Comparison of ENCODE assay signal across 18 cellular contexts in the genomic region with DNA sequence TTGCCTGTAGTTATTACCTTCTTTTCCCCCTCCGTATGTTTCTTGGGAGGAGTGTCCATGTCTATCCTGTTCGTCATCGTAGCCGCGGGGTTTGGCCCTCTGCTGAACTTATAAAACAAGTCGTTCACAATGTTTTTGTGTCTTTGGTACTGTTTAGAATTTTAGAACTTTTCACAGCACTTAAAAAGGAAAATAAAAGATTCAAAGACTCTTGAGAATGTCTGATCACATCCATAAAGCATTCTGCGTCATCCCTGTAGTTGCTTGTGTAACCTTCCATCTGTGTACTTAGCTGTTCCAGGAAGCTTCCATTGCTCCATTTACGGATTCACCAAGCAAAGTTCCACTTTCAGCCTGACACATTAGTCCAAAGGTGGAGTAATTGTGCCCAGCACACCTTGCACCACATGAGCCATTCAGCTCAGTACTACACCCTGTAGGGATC.
DNase-seq lines count a peak whose midpoint lies in the region; TF ChIP-seq lines count a peak whose summit lies in the region.
"Had no signal": no experiment of that assay in that cellular context is flagged by ENCODE, and none has a peak within 500 bp of the region (broad histone marks: within the 10 kb centered on the region; RNA-seq: fewer than 3 reads in every experiment).

No MANE protein-coding gene starts in this region.

- H3K36me3 Mint-ChIP-seq in activated naive CD8-positive, alpha-beta T cell treated with anti-CD3 and anti-CD28 coated beads for 36 hours: no peaks in the 10 kb centered on the region

- H3K9ac ChIP-seq in trophoblast cell (ENCODE audit: low read length): no peak overlapping the region

- no peak overlapping the region for H3K23ac ChIP-seq in trophoblast cell (ENCODE audit: low read length)

- H3K9me3 Mint-ChIP-seq in activated naive CD8-positive, alpha-beta T cell treated with anti-CD3 and anti-CD28 coated beads for 36 hours: no peaks in the 10 kb centered on the region
- H3K9me3 Mint-ChIP-seq: H9 had no signal

- no peak overlapping the region for H2AK5ac ChIP-seq in trophoblast cell (ENCODE audit: low read length)

- H3K4me1 Mint-ChIP-seq in activated naive CD8-positive, alpha-beta T cell treated with anti-CD3 and anti-CD28 coated beads for 36 hours: no peaks in the 10 kb centered on the region
- H3K4me1 Mint-ChIP-seq: H9 had no signal

- no peak overlapping the region for H3K4me2 ChIP-seq in hepatocyte
- H3K4me2 ChIP-seq in trophoblast cell (ENCODE audit: low read length): no peak overlapping the region
- H3K4me2 ChIP-seq: PC-9 had no signal

- TF ChIP-seq CTCF in hepatocyte (IDR thresholded peaks at IDR 0.05; ENCODE audit: poor library complexity): no peak

- H3K27me3 ChIP-seq in hepatocyte (no peaks in the 10 kb centered on the region), trophoblast cell (ENCODE audit: insufficient read depth, low read length) (no peaks in the 10 kb centered on the region)
- H3K27me3 ChIP-seq: MG63, SJSA1 had no signal

- no peak overlapping the region for H2BK5ac ChIP-seq in trophoblast cell (ENCODE audit: low read depth, low read length, poor library complexity)

- 94% methylated on average over 8 of the region's 8 CpGs for WGBS in hepatocyte (ENCODE audit: low lambda C conversion rate, missing lambda C conversion rate)
- no CpG with 5 or more reads among the region's 8 CpGs for WGBS in trophoblast cell (ENCODE audit: extremely low coverage, insufficient coverage, insufficient read length)

- H3K4me1 ChIP-seq in hepatocyte (ENCODE audit: insufficient read depth) (no peaks in the 10 kb centered on the region), trophoblast cell (ENCODE audit: control insufficient read depth in 1 of 2, insufficient read depth in 2 of 2, low read length in 2 of 2) (no peaks in the 10 kb centered on the region)
- H3K4me1 ChIP-seq: SJSA1 had no signal

- no peak overlapping the region for H4K12ac ChIP-seq in trophoblast cell (ENCODE audit: low read depth, low read length)

- H4K91ac ChIP-seq in trophoblast cell (ENCODE audit: low read depth, low read length): no peak overlapping the region

- peaks cover 14% of the 10 kb centered on the region for H3K27me3 Mint-ChIP-seq in activated naive CD8-positive, alpha-beta T cell treated with anti-CD3 and anti-CD28 coated beads for 36 hours

- H3K27ac ChIP-seq in hepatocyte (no peak overlapping the region), trophoblast cell (ENCODE audit: low read depth, low read length) (no peak overlapping the region)
- H3K27ac ChIP-seq: PC-9, SJSA1 had no signal

- H4K20me1 ChIP-seq in hepatocyte (ENCODE audit: insufficient read depth, poor library complexity, severe bottlenecking): no peaks in the 10 kb centered on the region

- no peaks in the 10 kb centered on the region for H3K9me2 ChIP-seq in hepatocyte (replicated peaks; ENCODE audit: insufficient read depth)

- H4K8ac ChIP-seq in trophoblast cell (ENCODE audit: low read depth, low read length): no peak overlapping the region

- H3K4ac ChIP-seq in trophoblast cell (ENCODE audit: low read depth, low read length): no peak overlapping the region

- no peaks in the 10 kb centered on the region for H3K36me3 ChIP-seq in hepatocyte (replicated peaks; ENCODE audit: insufficient read depth, low read depth)
- H3K36me3 ChIP-seq in trophoblast cell (ENCODE audit: control insufficient read depth in 1 of 2, insufficient read depth in 2 of 2, low read length in 2 of 2): no peaks in the 10 kb centered on the region
- H3K36me3 ChIP-seq: MG63, SJSA1 had no signal

- no peak overlapping the region for H3K27ac Mint-ChIP-seq in activated naive CD8-positive, alpha-beta T cell treated with anti-CD3 and anti-CD28 coated beads for 36 hours
- H3K27ac Mint-ChIP-seq: H9 had no signal

- H3K79me2 ChIP-seq in hepatocyte (no peaks in the 10 kb centered on the region), trophoblast cell (ENCODE audit: control insufficient read depth, insufficient read depth, low read length, poor library complexity) (no peaks in the 10 kb centered on the region)

- H3K4me3 ChIP-seq in hepatocyte (no peak overlapping the region), trophoblast cell (ENCODE audit: low read depth, low read length) (no peak overlapping the region)
- H3K4me3 ChIP-seq: MG63, PC-9, SJSA1 had no signal

- H2BK120ac ChIP-seq in trophoblast cell (ENCODE audit: insufficient read depth, low read length, poor library complexity): no peak overlapping the region

- no peak overlapping the region for H3K14ac ChIP-seq in trophoblast cell (ENCODE audit: low read length)

- DNase-seq in ELR (ENCODE audit: low read depth) (peak; percentile 51), RPMI7951 (ENCODE audit: low read depth) (peak; percentile 79), hepatocyte (ENCODE audit: low spot score) (peak; percentile 10), trophoblast cell (peak; percentile 43 to 69), hepatic stellate cell (ENCODE audit: low spot score) (no peak), T-helper 9 cell (no peak)
- DNase-seq in activated naive CD8-positive, alpha-beta T cell treated with anti-CD3 and anti-CD28 coated beads for 36 hours: no peak
- DNase-seq: C1 segment of cervical spinal cord, DMS79, H9, MG63, NCI-H1092, NCI-H1436 treated with DMSO at 0.1 percent for 48 hours, NCI-H2029, NCI-H345, NCI-H524 treated with DMSO at 0.1 percent for 48 hours, PC-9 had no signal

- H2BK12ac ChIP-seq in trophoblast cell (ENCODE audit: low read length): no peak overlapping the region

- H3K9me3 ChIP-seq in hepatocyte (ENCODE audit: low read depth) (no peaks in the 10 kb centered on the region), trophoblast cell (ENCODE audit: insufficient read depth, low read depth, low read length) (no peaks in the 10 kb centered on the region)
- H3K9me3 ChIP-seq: MG63, SJSA1 had no signal

- H3K18ac ChIP-seq in trophoblast cell (ENCODE audit: low read length): no peak overlapping the region

- H2AFZ ChIP-seq in hepatocyte: no peak overlapping the region
- H2AFZ ChIP-seq in trophoblast cell (ENCODE audit: insufficient read depth, low read length, poor library complexity): no peak overlapping the region
- H2AFZ ChIP-seq: PC-9 had no signal

- no peaks in the 10 kb centered on the region for H3K79me1 ChIP-seq in trophoblast cell (ENCODE audit: low read length)

- no peak overlapping the region for H3K4me3 Mint-ChIP-seq in activated naive CD8-positive, alpha-beta T cell treated with anti-CD3 and anti-CD28 coated beads for 36 hours
- H3K4me3 Mint-ChIP-seq: H9 had no signal

Comparison
In these comparisons a context has a peak if more than half of its experiments do, and no peak if none do; other contexts are left out.
1. DNase-seq: peak in ELR (single experiment), RPMI7951 (single experiment), hepatocyte (single experiment) and trophoblast cell (2 of 2); none in hepatic stellate cell (single experiment), activated naive CD8-positive, alpha-beta T cell treated with anti-CD3 and anti-CD28 coated beads for 36 hours (single experiment) and T-helper 9 cell (single experiment).